ENCODE assay signal across 9 cellular contexts in the genomic region with DNA sequence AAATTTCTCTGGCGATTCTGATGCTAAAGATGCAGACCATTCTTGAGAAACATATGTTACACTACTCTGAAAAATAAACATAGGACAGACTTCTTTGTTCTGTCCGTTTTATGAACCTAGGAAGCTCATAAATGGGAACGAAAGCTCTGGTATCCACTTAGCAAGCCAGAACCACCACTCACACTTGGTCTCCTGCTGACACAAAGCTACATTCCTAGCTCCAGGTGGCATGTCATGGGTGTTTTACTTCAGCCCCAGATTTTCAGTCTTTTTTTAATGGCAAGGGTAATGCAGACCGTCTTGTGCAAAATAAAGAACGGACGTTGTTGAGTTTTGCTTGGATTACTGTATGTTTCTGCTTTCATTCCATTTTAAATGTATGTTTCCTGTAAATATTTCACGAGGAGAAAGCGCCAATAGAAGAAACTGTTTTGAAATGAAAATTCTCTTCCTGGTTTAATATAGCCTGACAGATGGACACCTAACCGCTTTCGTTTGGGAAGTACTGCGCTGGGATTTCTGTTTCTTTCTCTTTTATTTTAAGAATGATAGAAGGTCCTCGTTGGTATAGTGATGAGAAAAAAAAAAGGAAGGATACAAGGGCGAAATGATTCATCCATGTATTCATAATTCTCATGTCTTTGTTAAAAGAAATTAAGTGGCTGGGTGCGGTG. TPM values are rescaled to one million over a fixed set of nuclear protein-coding genes. Genes with fewer than 3 reads are reported as not detected.
DNase-seq lines count a peak whose midpoint lies in the region; ATAC-seq, FAIRE-seq and TF ChIP-seq lines count a peak whose summit lies in the region.
"Had no signal": no experiment of that assay in that cellular context is flagged by ENCODE, and none has a peak within 500 bp of the region (broad histone marks: within the 10 kb centered on the region; RNA-seq: fewer than 3 reads in every experiment).

No MANE protein-coding gene starts in this region.

- H3K9me3 ChIP-seq in pancreas, result no peaks in the 10 kb centered on the region

- peak overlapping the region; percentile 79 to 87 (median 83) for H3K27ac ChIP-seq in pancreas

- peak; percentile 36 for DNase-seq in NCI-H2196 (lab: John Stamatoyannopoulos, UW; ENCODE audit: unreplicated experiment)
- no peak for DNase-seq in NCI-H2196 treated with DMSO at 0.1 percent for 48 hours (lab: John Stamatoyannopoulos, UW; ENCODE audit: unreplicated experiment)
- peak; percentile 69 for DNase-seq in NB4 (ENCODE audit: low read depth)
- peak; percentile 70 for DNase-seq in fibroblast of villous mesenchyme (ENCODE audit: low read depth)
- DNase-seq in pancreas, result peak in 1 of 6 donors; percentile 33
- DNase-seq in stimulated activated CD4-positive, alpha-beta T cell treated with anti-CD3 and anti-CD28 coated beads, Interleukin-2, amount 100 ng/mL, for 48 hours, result no peak
- no peak for DNase-seq in OCI-M2 (lab: John Stamatoyannopoulos, UW; ENCODE audit: unreplicated experiment)

- peaks cover 0 to 5% (median 4%) of the 10 kb centered on the region in 3 donors for H3K4me1 ChIP-seq in pancreas

- no peak for FAIRE-seq in pancreas (lab: Jason Lieb, UNC)
- FAIRE-seq: endometrium had no signal

- no peaks in the 10 kb centered on the region for H3K36me3 ChIP-seq in pancreas

- TF ChIP-seq POLR2A in NB4 (IDR thresholded peaks at IDR 0.05; ENCODE audit: extremely low read depth, insufficient read length), result no peak

- H3K27me3 ChIP-seq in pancreas, result no peaks in the 10 kb centered on the region

- H3K4me3 ChIP-seq in NB4 (ENCODE audit: low read depth, low read length) (peak overlapping the region; percentile 98), WI38 (ENCODE audit: low read depth, low read length) (peak overlapping the region; percentile 72), fibroblast of villous mesenchyme (ENCODE audit: low read depth, low read length) (peak overlapping the region; percentile 60), pancreas (peak overlapping the region; percentile 53 to 71 (median 58))

- TF ChIP-seq CTCF in NB4 (IDR thresholded peaks at IDR 0.05; ENCODE audit: low read depth, low read length), result no peak
- no peak for TF ChIP-seq CTCF in WI38 (IDR thresholded peaks at IDR 0.05; ENCODE audit: low read depth, low read length)
- TF ChIP-seq CTCF in fibroblast of villous mesenchyme (IDR thresholded peaks at IDR 0.05; ENCODE audit: insufficient read depth, low read depth, low read length), result peak; percentile 8
- no peak for TF ChIP-seq CTCF in pancreas (IDR thresholded peaks at IDR 0.05)

- peak; percentile 45 to 68 (median 60) for ATAC-seq in pancreas

- WGBS in pancreas, 2 donors, result 15% methylated on average over 14 of the region's 14 CpGs

- intact Hi-C loops in pancreas (cut with DNase I), result no loop called here

RNA-seq across cellular contexts. Expression of gene COQ5, which starts 0.8 kb away (rescaled TPM):
- total RNA-seq in fibroblast of villous mesenchyme (18.4 and 29.8 TPM in 2 replicates), pancreas (10 to 100 TPM in 5 of 6 donors, 1 to 10 TPM in 1; 7.2 to 16.1 (median 11.6) TPM)
- polyA plus RNA-seq in pancreas, result 10 to 100 TPM; 17.0 to 24.3 TPM

RNA-seq across cellular contexts. Expression of gene RNF10, which starts 4.4 kb away (rescaled TPM):
- total RNA-seq in fibroblast of villous mesenchyme (127 and 175 TPM in 2 replicates), pancreas (100 to 1,000 TPM in 3 of 6 donors, 10 to 100 TPM in 3; 92.5 to 151 (median 98.6) TPM)
- polyA plus RNA-seq in pancreas, result 100 to 1,000 TPM; 120 to 127 TPM

RNA-seq across cellular contexts. Expression of gene DYNLL1, which starts 33.9 kb away (rescaled TPM):
- total RNA-seq in fibroblast of villous mesenchyme, result 206 and 280 TPM in 2 replicates
- total RNA-seq in pancreas, result 100 to 1,000 TPM in 3 of 6 donors, 10 to 100 TPM in 3; 57.7 to 154 (median 94.9) TPM
- polyA plus RNA-seq in pancreas, result 100 to 1,000 TPM; 143 to 249 TPM

RNA-seq across cellular contexts. Expression of gene POP5, which starts 51.4 kb away (rescaled TPM):
- total RNA-seq in fibroblast of villous mesenchyme (35.8 and 40.6 TPM in 2 replicates), pancreas (10 to 100 TPM; 10.5 to 23.5 (median 14.7) TPM)
- polyA plus RNA-seq in pancreas, result 10 to 100 TPM; 54.4 to 66.7 TPM

Comparison
In these comparisons a context has a peak if more than half of its experiments do, and no peak if none do; other contexts are left out.
1. DNase-seq: peak in NCI-H2196 (single experiment), NB4 (single experiment) and fibroblast of villous mesenchyme (single experiment); none in NCI-H2196 treated with DMSO at 0.1 percent for 48 hours (single experiment), stimulated activated CD4-positive, alpha-beta T cell treated with anti-CD3 and anti-CD28 coated beads, Interleukin-2, amount 100 ng/mL, for 48 hours (0 of 2) and OCI-M2 (single experiment).
2. Peak in every context shown above with its lines, with median percentiles within 50 percentile points of each other: H3K4me3 ChIP-seq.